In genomic region chr17:42851371-42852240, GRCh38 we compare ENCODE assay signal across 14 cellular contexts. TPM values are rescaled to one million over a fixed set of nuclear protein-coding genes. Genes with fewer than 3 reads are reported as not detected.
DNase-seq lines count a peak whose midpoint lies in the region; ATAC-seq and TF ChIP-seq lines count a peak whose summit lies in the region.
"Not testable (repeated sequence)": the region's sequence is repeated elsewhere in the genome, so short reads cannot be mapped to it uniquely, and the experiment has no call there.
"Had no signal": no experiment of that assay in that cellular context is flagged by ENCODE, and none has a peak within 500 bp of the region (broad histone marks: within the 10 kb centered on the region; RNA-seq: fewer than 3 reads in every experiment).

No MANE protein-coding gene starts in this region.

- H3K36me3 Mint-ChIP-seq in activated naive CD8-positive, alpha-beta T cell treated with anti-CD3 and anti-CD28 coated beads, Interleukin-2, amount 10 ng/mL, durations not matched to agents 7 days and 5 days, result not testable (repeated sequence)

- not testable (repeated sequence) for ATAC-seq in activated naive CD8-positive, alpha-beta T cell treated with anti-CD3 and anti-CD28 coated beads, Interleukin-2, amount 10 ng/mL, durations not matched to agents 7 days and 5 days (ENCODE audit: low read depth); lung (ENCODE audit: insufficient read depth, low FRiP score); gastrocnemius medialis

- H3K9me3 ChIP-seq in duodenal mucosa (ENCODE audit: control insufficient read depth in 1 of 2, low read length in 2 of 2); left ventricle myocardium inferior (replicated peaks); lung (ENCODE audit: control insufficient read depth in 2 of 2, insufficient read depth in 1 of 2, low read length in 1 of 2); neuronal stem cell (replicated peaks in 1 of 2; ENCODE audit: control insufficient read depth in 2 of 2, insufficient read depth in 1 of 2, low read depth in 1 of 2, low read length in 2 of 2); gastrocnemius medialis; suprapubic skin; uterus: not testable (repeated sequence)

- H3K23ac ChIP-seq in neuronal stem cell (ENCODE audit: low read depth, low read length, poor library complexity), result not testable (repeated sequence)

- intact Hi-C loops in left ventricle myocardium inferior (cut with micrococcal nuclease); gastrocnemius medialis (cut with DNase I; ENCODE audit: low total_unique reads); uterus (cut with DNase I; ENCODE audit: low total_unique reads): not testable (repeated sequence)

- H3K4me1 ChIP-seq in duodenal mucosa (ENCODE audit: control insufficient read depth in 1 of 2, insufficient read depth in 2 of 2, low read length in 2 of 2) (peaks cover 10 to 13% of the 10 kb centered on the region in 2 donors), left ventricle myocardium inferior (peaks cover 23% of the 10 kb centered on the region), lung (ENCODE audit: control insufficient read depth in 2 of 2, insufficient read depth in 2 of 2, low read length in 2 of 2) (peaks cover 5 to 11% of the 10 kb centered on the region in 2 donors), suprapubic skin (peaks cover 18% of the 10 kb centered on the region)
- H3K4me1 ChIP-seq in neuronal stem cell (ENCODE audit: control insufficient read depth in 2 of 2, insufficient read depth in 1 of 2, low read depth in 1 of 2, low read length in 2 of 2); gastrocnemius medialis; uterus: not testable (repeated sequence)

- WGBS in lung, 2 donors, result 78 to 93% methylated on average over 25 of the region's 28 CpGs
- no CpG with 5 or more reads among the region's 28 CpGs for WGBS in neuronal stem cell (ENCODE audit: extremely low coverage in 2 of 2, insufficient read length in 2 of 2, insufficient replicate concordance in 1 of 2), 2 donors
- WGBS in suprapubic skin, result 73% methylated on average over 4 of the region's 28 CpGs

- not testable (repeated sequence) for TF ChIP-seq EP300 in suprapubic skin (IDR thresholded peaks at IDR 0.05)

- not testable (repeated sequence) for H2BK12ac ChIP-seq in neuronal stem cell (ENCODE audit: low read length)

- H3K36me3 ChIP-seq in duodenal mucosa (ENCODE audit: control insufficient read depth in 1 of 2, insufficient read depth in 2 of 2, low read length in 2 of 2); left ventricle myocardium inferior; lung (ENCODE audit: control insufficient read depth in 2 of 2, insufficient read depth in 2 of 2, low read length in 2 of 2); neuronal stem cell (replicated peaks in 1 of 2; ENCODE audit: control insufficient read depth in 2 of 2, insufficient read depth in 2 of 2, low read length in 2 of 2); gastrocnemius medialis; suprapubic skin; uterus: not testable (repeated sequence)

- not testable (repeated sequence) for TF ChIP-seq POLR2A in gastrocnemius medialis (IDR thresholded peaks at IDR 0.05); suprapubic skin (IDR thresholded peaks at IDR 0.05); uterus (IDR thresholded peaks at IDR 0.05)

- not testable (repeated sequence) for H3K79me1 ChIP-seq in neuronal stem cell (ENCODE audit: low read depth, low read length)

- H3K4me3 ChIP-seq in duodenal mucosa (ENCODE audit: low read depth in 1 of 2, low read length in 2 of 2), result peak overlapping the region in 1 of 2 donors; percentile 32
- peak overlapping the region; percentile 56 for H3K4me3 ChIP-seq in left ventricle myocardium inferior
- peak overlapping the region; percentile 27 for H3K4me3 ChIP-seq in lung
- not testable (repeated sequence) for H3K4me3 ChIP-seq in neuronal stem cell (ENCODE audit: low read length in 2 of 2)
- H3K4me3 ChIP-seq in gastrocnemius medialis, result peak overlapping the region in 3 of 4 donors; percentile 26 to 45 (median 43)
- H3K4me3 ChIP-seq in suprapubic skin, result peak overlapping the region; percentile 33
- peak overlapping the region; percentile 34 to 50 for H3K4me3 ChIP-seq in uterus

- not testable (repeated sequence) for H3K27me3 ChIP-seq in duodenal mucosa (ENCODE audit: control insufficient read depth in 1 of 2, insufficient read depth in 2 of 2, low read length in 2 of 2); lung (ENCODE audit: control insufficient read depth, insufficient read depth); neuronal stem cell (ENCODE audit: control insufficient read depth in 3 of 3, insufficient read depth in 3 of 3, low read depth in 1 of 3, low read length in 3 of 3); suprapubic skin; uterus
- H3K27me3 ChIP-seq in left ventricle myocardium inferior (ENCODE audit: low read depth), result peaks cover 13% of the 10 kb centered on the region
- peaks cover 0 to 14% (median 0%) of the 10 kb centered on the region in 3 donors for H3K27me3 ChIP-seq in gastrocnemius medialis

- POLR2A ChIA-PET in activated naive CD8-positive, alpha-beta T cell treated with anti-CD3 and anti-CD28 coated beads, Interleukin-2, amount 10 ng/mL, durations not matched to agents 7 days and 5 days (lab: Charles Lee), result not testable (repeated sequence)

- H3K9ac ChIP-seq in duodenal mucosa (ENCODE audit: low read depth in 1 of 2, low read length in 2 of 2); neuronal stem cell (ENCODE audit: low read depth, low read length, poor library complexity): not testable (repeated sequence)

- not testable (repeated sequence) for H4K8ac ChIP-seq in neuronal stem cell (ENCODE audit: low read depth, low read length)

- not testable (repeated sequence) for H2BK120ac ChIP-seq in neuronal stem cell (ENCODE audit: low read depth, low read length)

- not testable (repeated sequence) for H2BK5ac ChIP-seq in neuronal stem cell (ENCODE audit: low read length)

- not testable (repeated sequence) for H3K14ac ChIP-seq in neuronal stem cell (ENCODE audit: low read length)

- not testable (repeated sequence) for H3K27ac Mint-ChIP-seq in activated naive CD8-positive, alpha-beta T cell treated with anti-CD3 and anti-CD28 coated beads, Interleukin-2, amount 10 ng/mL, durations not matched to agents 7 days and 5 days

- not testable (repeated sequence) for H3K27me3 Mint-ChIP-seq in activated naive CD8-positive, alpha-beta T cell treated with anti-CD3 and anti-CD28 coated beads, Interleukin-2, amount 10 ng/mL, durations not matched to agents 7 days and 5 days

- not testable (repeated sequence) for H4K91ac ChIP-seq in neuronal stem cell (ENCODE audit: low read depth, low read length, poor library complexity)

- not testable (repeated sequence) for H3K4me3 Mint-ChIP-seq in activated naive CD8-positive, alpha-beta T cell treated with anti-CD3 and anti-CD28 coated beads, Interleukin-2, amount 10 ng/mL, durations not matched to agents 7 days and 5 days

- not testable (repeated sequence) for H3K4me1 Mint-ChIP-seq in activated naive CD8-positive, alpha-beta T cell treated with anti-CD3 and anti-CD28 coated beads, Interleukin-2, amount 10 ng/mL, durations not matched to agents 7 days and 5 days

- not testable (repeated sequence) for H3K9me3 Mint-ChIP-seq in activated naive CD8-positive, alpha-beta T cell treated with anti-CD3 and anti-CD28 coated beads, Interleukin-2, amount 10 ng/mL, durations not matched to agents 7 days and 5 days

- not testable (repeated sequence) for H3K4ac ChIP-seq in neuronal stem cell (ENCODE audit: low read length)

- H2AK5ac ChIP-seq in neuronal stem cell (ENCODE audit: low read depth, low read length), result not testable (repeated sequence)

- in situ Hi-C loops in gastrocnemius medialis (cut with MboI; ENCODE audit: low sequenced_read_pairs in 4 of 4), result not testable (repeated sequence)

- H3K4me2 ChIP-seq in neuronal stem cell (ENCODE audit: insufficient read depth, low read length, poor library complexity, severe bottlenecking), result not testable (repeated sequence)

- TF ChIP-seq CTCF in left ventricle myocardium inferior (IDR thresholded peaks at IDR 0.05; ENCODE audit: borderline replicate concordance); lung (IDR thresholded peaks at IDR 0.05; ENCODE audit: control extremely low read depth, extremely low read depth); gastrocnemius medialis (IDR thresholded peaks at IDR 0.05 in 4 of 5, conservative IDR thresholded peaks at IDR 0.05 in 1 of 5); suprapubic skin (IDR thresholded peaks at IDR 0.05); uterus (IDR thresholded peaks at IDR 0.05): not testable (repeated sequence)

- H2AFZ ChIP-seq in neuronal stem cell (ENCODE audit: low read length), result peak overlapping the region; percentile 47

- not testable (repeated sequence) for H2BK15ac ChIP-seq in neuronal stem cell (ENCODE audit: low read length)

- peak; percentile 16 for DNase-seq in activated naive CD8-positive, alpha-beta T cell treated with anti-CD3 and anti-CD28 coated beads, Interleukin-2, amount 10 ng/mL, durations not matched to agents 7 days and 5 days
- DNase-seq in left ventricle myocardium inferior; lung (ENCODE audit: low spot score); neuronal stem cell (ENCODE audit: low spot score); gastrocnemius medialis; suprapubic skin (ENCODE audit: low spot score in 2 of 2); uterus: not testable (repeated sequence)

- not testable (repeated sequence) for H3K18ac ChIP-seq in neuronal stem cell (ENCODE audit: low read length)

- H3K27ac ChIP-seq in duodenal mucosa (ENCODE audit: low read depth, low read length) (peak overlapping the region; percentile 42), left ventricle myocardium inferior (replicated peaks) (peak overlapping the region; percentile 52), lung (ENCODE audit: low read depth in 1 of 2, low read length in 1 of 2) (peak overlapping the region in 1 of 2 donors; percentile 21), gastrocnemius medialis (peak overlapping the region in 3 of 4 donors; percentile 64 to 72 (median 64)), uterus (peak overlapping the region; percentile 77 to 79)
- H3K27ac ChIP-seq in neuronal stem cell (replicated peaks; ENCODE audit: low read length); suprapubic skin: not testable (repeated sequence)

RNA-seq across cellular contexts. Expression of gene AOC3, which starts 0.6 kb away (rescaled TPM):
- under 1 TPM; 0.74 to 0.86 TPM for total RNA-seq in activated naive CD8-positive, alpha-beta T cell treated with anti-CD3 and anti-CD28 coated beads, Interleukin-2, amount 10 ng/mL, durations not matched to agents 7 days and 5 days
- total RNA-seq in left ventricle myocardium inferior (7.6 TPM), lung (100 to 1,000 TPM in 1 of 2 donors, 10 to 100 TPM in 1; 82.9 to 154 TPM), gastrocnemius medialis (1 to 10 TPM; 2.2 to 7.2 (median 4.2) TPM), suprapubic skin (10 to 100 TPM in 2 of 4 donors, 1 to 10 TPM in 2; 7.6 to 12.7 (median 11.0) TPM), uterus (10 to 100 TPM; 11.8 to 86.2 (median 15.5) TPM)
- 10 to 100 TPM; 50.0 to 55.6 TPM for polyA plus RNA-seq in lung
- polyA plus RNA-seq in neuronal stem cell (2013, experiment 1 of 2), result 1.4 TPM
- polyA plus RNA-seq in neuronal stem cell (2013, experiment 2 of 2), result 1.5 TPM
- polyA plus RNA-seq: CD4-positive, alpha-beta memory T cell had no signal

RNA-seq across cellular contexts. Expression of gene AOC2, which starts 7.2 kb away (rescaled TPM):
- 1 to 10 TPM; 2.5 to 2.7 TPM for total RNA-seq in activated naive CD8-positive, alpha-beta T cell treated with anti-CD3 and anti-CD28 coated beads, Interleukin-2, amount 10 ng/mL, durations not matched to agents 7 days and 5 days
- 0.44 TPM for total RNA-seq in left ventricle myocardium inferior
- 1 to 10 TPM; 1.6 to 2.4 TPM for total RNA-seq in lung
- polyA plus RNA-seq in lung, result 1 to 10 TPM; 1.5 to 1.6 TPM
- polyA plus RNA-seq in neuronal stem cell (2013, experiment 1 of 2), result 1.5 TPM
- 1.7 TPM for polyA plus RNA-seq in neuronal stem cell (2013, experiment 2 of 2)
- 1 to 10 TPM in 2 of 4 donors, under 1 TPM in 2; 0.81 to 1.2 (median 1.0) TPM for total RNA-seq in gastrocnemius medialis
- 1 to 10 TPM in 3 of 4 donors, under 1 TPM in 1; 0.64 to 5.5 (median 2.1) TPM for total RNA-seq in suprapubic skin
- total RNA-seq in uterus, result 1 to 10 TPM in 3 of 4 donors, not detected in 1; 1.3 to 5.3 (median 3.0) TPM

RNA-seq across cellular contexts. Expression of gene PSME3, which starts 18.4 kb away (rescaled TPM):
- total RNA-seq in activated naive CD8-positive, alpha-beta T cell treated with anti-CD3 and anti-CD28 coated beads, Interleukin-2, amount 10 ng/mL, durations not matched to agents 7 days and 5 days, result 10 to 100 TPM; 85.0 to 96.6 TPM
- 62.6 TPM for total RNA-seq in left ventricle myocardium inferior
- 100 to 1,000 TPM in 1 of 2 donors, 10 to 100 TPM in 1; 46.4 to 109 TPM for total RNA-seq in lung
- 100 to 1,000 TPM in 1 of 2 donors, 10 to 100 TPM in 1; 34.5 to 117 TPM for polyA plus RNA-seq in lung
- polyA plus RNA-seq in neuronal stem cell (2013, experiment 1 of 2), result 84.7 TPM
- polyA plus RNA-seq in neuronal stem cell (2013, experiment 2 of 2), result 84.5 TPM
- 100 to 1,000 TPM in 1 of 4 donors, 10 to 100 TPM in 3; 84.2 to 101 (median 88.7) TPM for total RNA-seq in gastrocnemius medialis
- total RNA-seq in suprapubic skin, result 100 to 1,000 TPM in 1 of 4 donors, 10 to 100 TPM in 3; 47.0 to 106 (median 82.8) TPM
- 10 to 100 TPM in 3 of 4 donors, 1 to 10 TPM in 1; 9.7 to 74.3 (median 46.0) TPM for total RNA-seq in uterus

RNA-seq across cellular contexts. Expression of gene BECN1, which starts 27.5 kb away (rescaled TPM):
- 10 to 100 TPM; 94.5 to 95.9 TPM for total RNA-seq in activated naive CD8-positive, alpha-beta T cell treated with anti-CD3 and anti-CD28 coated beads, Interleukin-2, amount 10 ng/mL, durations not matched to agents 7 days and 5 days
- 80.8 TPM for total RNA-seq in left ventricle myocardium inferior
- 100 to 1,000 TPM in 1 of 2 donors, 10 to 100 TPM in 1; 87.6 to 114 TPM for total RNA-seq in lung
- polyA plus RNA-seq in lung, result 10 to 100 TPM; 33.0 to 81.6 TPM
- polyA plus RNA-seq in neuronal stem cell (2013, experiment 1 of 2), result 28.8 TPM
- 27.6 TPM for polyA plus RNA-seq in neuronal stem cell (2013, experiment 2 of 2)
- 100 to 1,000 TPM in 1 of 4 donors, 10 to 100 TPM in 3; 82.3 to 102 (median 88.0) TPM for total RNA-seq in gastrocnemius medialis
- total RNA-seq in suprapubic skin, result 100 to 1,000 TPM in 3 of 4 donors, 10 to 100 TPM in 1; 81.3 to 133 (median 104) TPM
- 100 to 1,000 TPM in 1 of 4 donors, 10 to 100 TPM in 3; 42.6 to 108 (median 72.6) TPM for total RNA-seq in uterus

RNA-seq across cellular contexts. Expression of gene G6PC1, which starts 49.0 kb away (rescaled TPM):
- total RNA-seq in activated naive CD8-positive, alpha-beta T cell treated with anti-CD3 and anti-CD28 coated beads, Interleukin-2, amount 10 ng/mL, durations not matched to agents 7 days and 5 days, result not detected
- not detected for total RNA-seq in left ventricle myocardium inferior
- total RNA-seq in lung, result under 1 TPM in 1 of 2 donors, not detected in 1; 0.09 TPM
- not detected for polyA plus RNA-seq in lung
- polyA plus RNA-seq in neuronal stem cell (2013, experiment 1 of 2), result not detected
- polyA plus RNA-seq in neuronal stem cell (2013, experiment 2 of 2), result not detected
- total RNA-seq in gastrocnemius medialis, result under 1 TPM in 2 of 4 donors, not detected in 2; 0.36 to 0.47 TPM
- total RNA-seq in suprapubic skin, result not detected
- total RNA-seq in uterus, result not detected
- total RNA-seq: CD4-positive, alpha-beta memory T cell; Daoy; H4; LHCN-M2 had no signal
- polyA plus RNA-seq: A549; BJ; CD4-positive, alpha-beta memory T cell had no signal
